Comparison of ENCODE assay signal across 8 cellular contexts in the genomic region with DNA sequence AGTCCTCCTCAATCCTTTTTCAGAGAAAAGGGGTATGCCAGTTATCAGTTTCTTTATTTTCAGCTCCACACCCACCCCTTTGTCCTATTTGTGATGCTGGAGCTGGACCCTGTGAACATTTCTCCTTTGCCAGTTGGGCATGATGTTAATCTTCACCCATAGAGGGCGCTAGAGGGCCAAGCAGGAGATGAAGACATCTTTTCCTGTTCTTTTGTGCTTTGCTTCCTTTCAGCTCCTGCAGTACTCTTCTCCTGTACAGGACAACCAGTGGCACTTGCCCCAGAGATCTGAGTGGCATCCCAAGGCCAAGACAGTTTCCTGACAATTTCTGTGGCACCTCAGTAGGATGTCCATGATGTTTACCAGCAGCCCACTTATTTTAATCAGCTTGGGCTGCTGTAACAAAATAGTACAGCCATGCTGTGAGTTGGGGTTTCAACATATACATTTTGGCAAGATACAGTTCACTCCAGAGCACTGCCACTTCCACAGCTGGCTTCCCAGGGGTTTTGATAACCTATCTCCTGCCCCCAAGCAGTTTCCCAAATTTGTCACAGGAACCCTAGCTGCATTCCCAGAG. TPM values are rescaled to one million over a fixed set of nuclear protein-coding genes. Genes with fewer than 3 reads are reported as not detected.
DNase-seq lines count a peak whose midpoint lies in the region; ATAC-seq and TF ChIP-seq lines count a peak whose summit lies in the region.

No MANE protein-coding gene starts in this region.

- H3K4me3 ChIP-seq in CD4-positive, CD25-positive, alpha-beta regulatory T cell (ENCODE audit: low read depth, low read length) = no peak overlapping the region
- H3K4me3 ChIP-seq in HAP-1 = no peak overlapping the region

- peaks cover 23% of the 10 kb centered on the region for H3K27me3 ChIP-seq in CD4-positive, CD25-positive, alpha-beta regulatory T cell (ENCODE audit: control insufficient read depth, insufficient read depth, low read length)
- H3K27me3 ChIP-seq in HAP-1 (ENCODE audit: low read depth) = peaks cover 14% of the 10 kb centered on the region

- no peaks in the 10 kb centered on the region for H3K36me3 ChIP-seq in CD4-positive, CD25-positive, alpha-beta regulatory T cell (ENCODE audit: control insufficient read depth, insufficient read depth, low read length)
- no peaks in the 10 kb centered on the region for H3K36me3 ChIP-seq in HAP-1 (replicated peaks)

- H3K4me1 Mint-ChIP-seq in CD4-positive, CD25-positive, alpha-beta regulatory T cell = peaks cover 11 to 21% (median 15%) of the 10 kb centered on the region in 4 donors
- peaks cover 2% of the 10 kb centered on the region for H3K4me1 Mint-ChIP-seq in osteocyte (ENCODE audit: unreplicated experiment)

- in situ Hi-C loops in HAP-1 (cut with MboI; ENCODE audit: low sequenced_read_pairs) = no loop called here

- no peaks in the 10 kb centered on the region for H3K9me3 ChIP-seq in CD4-positive, CD25-positive, alpha-beta regulatory T cell (ENCODE audit: control insufficient read depth in 2 of 2, low read length in 2 of 2)
- H3K9me3 ChIP-seq in HAP-1 = no peaks in the 10 kb centered on the region

- H3K4me1 ChIP-seq in CD4-positive, CD25-positive, alpha-beta regulatory T cell (ENCODE audit: control insufficient read depth, insufficient read depth, low read length, poor library complexity, severe bottlenecking) = peaks cover 8% of the 10 kb centered on the region
- no peaks in the 10 kb centered on the region for H3K4me1 ChIP-seq in HAP-1

- H3K36me3 Mint-ChIP-seq in CD4-positive, CD25-positive, alpha-beta regulatory T cell = peaks cover 4% of the 10 kb centered on the region
- no peaks in the 10 kb centered on the region for H3K36me3 Mint-ChIP-seq in osteocyte (ENCODE audit: unreplicated experiment)

- peaks cover 0 to 7% (median 2%) of the 10 kb centered on the region in 7 donors for H3K9me3 Mint-ChIP-seq in CD4-positive, CD25-positive, alpha-beta regulatory T cell
- H3K9me3 Mint-ChIP-seq in osteocyte (ENCODE audit: unreplicated experiment) = peaks cover 3% of the 10 kb centered on the region

- peak; percentile 77 for TF ChIP-seq CTCF in osteocyte (IDR thresholded peaks at IDR 0.05)

- H3K4me3 Mint-ChIP-seq in CD4-positive, CD25-positive, alpha-beta regulatory T cell = peak overlapping the region in 2 of 4 donors; percentile 62 to 75
- H3K4me3 Mint-ChIP-seq in osteocyte (ENCODE audit: unreplicated experiment) = no peak overlapping the region

- no peak overlapping the region for H3K27ac ChIP-seq in CD4-positive, CD25-positive, alpha-beta regulatory T cell (ENCODE audit: insufficient read depth, low read length, poor library complexity, severe bottlenecking)

- H3K27ac Mint-ChIP-seq in CD4-positive, CD25-positive, alpha-beta regulatory T cell = peak overlapping the region in 2 of 3 donors; percentile 20 to 60
- no peak overlapping the region for H3K27ac Mint-ChIP-seq in osteocyte (ENCODE audit: unreplicated experiment)

- peak; percentile 40 to 44 for ATAC-seq in CD4-positive, CD25-positive, alpha-beta regulatory T cell (ENCODE audit: low read depth in 2 of 2)
- peak; percentile 66 for ATAC-seq in esophagus mucosa
- no peak for ATAC-seq in GM21619 (IDR thresholded peaks at IDR 0.05; ENCODE audit: unreplicated experiment)

- peak; percentile 47 to 85 (median 75) for DNase-seq in CD4-positive, CD25-positive, alpha-beta regulatory T cell
- DNase-seq in HAP-1 (ENCODE audit: low spot score in 2 of 2) (peak; percentile 70 to 79), NCI-H82 treated with DMSO at 0.1 percent for 48 hours (lab: John Stamatoyannopoulos, UW; ENCODE audit: unreplicated experiment) (peak; percentile 24), osteocyte (ENCODE audit: extremely low spot score, unreplicated experiment) (no peak), dedifferentiated amniotic fluid mesenchymal stem cell (ENCODE audit: extremely low spot score) (no peak)
- DNase-seq in activated CD8-positive, alpha-beta memory T cell treated with anti-CD3 and anti-CD28 coated beads for 48 hours (ENCODE audit: low read depth in 2 of 3, low spot score in 2 of 3) = peak; percentile 13 to 47 (median 18)

- peaks cover 38% of the 10 kb centered on the region for H3K27me3 Mint-ChIP-seq in CD4-positive, CD25-positive, alpha-beta regulatory T cell
- H3K27me3 Mint-ChIP-seq in osteocyte (ENCODE audit: unreplicated experiment) = peaks cover 36% of the 10 kb centered on the region

RNA-seq across cellular contexts. Expression of a gene that starts 4.6 kb away (rescaled TPM):
- total RNA-seq in CD4-positive, CD25-positive, alpha-beta regulatory T cell = 0.62 TPM
- polyA plus RNA-seq in CD4-positive, CD25-positive, alpha-beta regulatory T cell = under 1 TPM in 1 of 4 donors, not detected in 3; 0.20 TPM
- total RNA-seq in esophagus mucosa (19.0 TPM), osteocyte (not detected in 2 replicates)

RNA-seq across cellular contexts. Expression of a gene that starts 7.3 kb away (rescaled TPM):
- not detected for total RNA-seq in CD4-positive, CD25-positive, alpha-beta regulatory T cell
- polyA plus RNA-seq in CD4-positive, CD25-positive, alpha-beta regulatory T cell = not detected
- total RNA-seq in esophagus mucosa (0.64 TPM), osteocyte (not detected in 2 replicates)

RNA-seq across cellular contexts. Expression of a gene that starts 22.2 kb away (rescaled TPM):
- not detected for total RNA-seq in CD4-positive, CD25-positive, alpha-beta regulatory T cell
- not detected for polyA plus RNA-seq in CD4-positive, CD25-positive, alpha-beta regulatory T cell
- total RNA-seq in esophagus mucosa = 56.2 TPM
- not detected in 2 replicates for total RNA-seq in osteocyte

Comparison
In these comparisons a context has a peak if more than half of its experiments do, and no peak if none do; other contexts are left out.
1. DNase-seq: peak in CD4-positive, CD25-positive, alpha-beta regulatory T cell (3 of 3), HAP-1 (2 of 2), NCI-H82 treated with DMSO at 0.1 percent for 48 hours (single experiment) and activated CD8-positive, alpha-beta memory T cell treated with anti-CD3 and anti-CD28 coated beads for 48 hours (3 of 3); none in osteocyte (single experiment) and dedifferentiated amniotic fluid mesenchymal stem cell (single experiment).
2. RNA of a gene that starts 4.6 kb away (total RNA-seq): 19.0 TPM in esophagus mucosa (single experiment); 0.62 TPM in CD4-positive, CD25-positive, alpha-beta regulatory T cell (single experiment) and not detected in osteocyte; every median in the first group is over 10 times any median in the second.
3. RNA of a gene that starts 22.2 kb away (total RNA-seq): 56.2 TPM in esophagus mucosa (single experiment); not detected in CD4-positive, CD25-positive, alpha-beta regulatory T cell (single experiment) and not detected in osteocyte; every median in the first group is over 10 times any median in the second.